8 cellular contexts compared by ENCODE assay signal in the genomic region with DNA sequence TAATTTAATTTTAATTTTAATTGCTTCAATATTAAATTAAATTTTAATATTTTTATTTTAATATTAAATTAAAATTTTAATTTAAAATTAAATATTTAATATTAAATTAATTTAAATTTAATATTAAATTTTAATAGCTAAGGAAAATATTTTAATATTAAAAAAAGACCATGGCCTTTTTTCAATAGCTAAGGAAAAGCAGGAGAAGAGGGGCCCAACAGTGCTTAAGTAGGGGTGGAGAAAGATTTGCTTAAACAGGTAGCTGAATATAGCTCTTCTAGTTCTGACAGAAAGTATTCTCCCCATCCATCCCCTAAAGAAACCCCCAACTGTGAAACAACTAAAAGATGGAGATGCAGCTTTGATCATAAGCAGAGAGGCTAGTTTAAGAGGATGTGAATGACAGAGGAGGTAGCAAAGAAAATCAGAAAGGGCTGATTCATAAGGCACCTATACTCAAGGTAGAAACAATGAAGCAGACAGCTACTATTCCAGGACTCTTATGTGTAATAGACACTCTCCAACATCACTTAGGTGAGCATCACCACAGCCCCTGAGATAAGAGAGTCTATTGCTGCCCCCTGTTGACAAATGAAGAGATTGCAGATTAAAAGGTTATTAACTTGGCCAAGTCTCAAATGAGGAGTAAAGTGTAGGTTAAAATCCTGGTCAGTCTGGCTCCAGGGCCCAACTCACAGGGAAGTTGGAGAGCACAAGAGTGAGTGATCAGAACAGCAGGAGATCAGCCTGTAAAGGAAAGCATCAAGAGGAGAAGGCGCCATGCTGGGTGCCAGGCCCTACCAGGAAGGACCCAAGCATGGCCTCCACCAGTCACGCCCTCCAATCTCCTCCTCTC. TPM values are rescaled to one million over a fixed set of nuclear protein-coding genes. Genes with fewer than 3 reads are reported as not detected.
A peak's percentile ranks its signal among the peaks of the same experiment; 100 is the strongest.
DNase-seq lines count a peak whose midpoint lies in the region; ATAC-seq and TF ChIP-seq lines count a peak whose summit lies in the region.

No MANE protein-coding gene starts in this region.

- ATAC-seq in HG03039 (IDR thresholded peaks at IDR 0.05; ENCODE audit: unreplicated experiment) (peak; percentile 53), GM18498 (IDR thresholded peaks at IDR 0.05; ENCODE audit: unreplicated experiment) (no peak)

- peak; percentile 82 for TF ChIP-seq CTCF in glutamatergic neuron (IDR thresholded peaks at IDR 0.05; ENCODE audit: partially characterized antibody, unreplicated experiment)

- H3K4me1 Mint-ChIP-seq in glutamatergic neuron (ENCODE audit: low read depth, unreplicated experiment): no peaks in the 10 kb centered on the region

- DNase-seq in DMS 273 (lab: John Stamatoyannopoulos, UW; ENCODE audit: unreplicated experiment) (peak; percentile 81), DMS 273 treated with DMSO at 0.1 percent for 48 hours (lab: John Stamatoyannopoulos, UW) (no peak), NCI-H460 (ENCODE audit: extremely low read depth, low read depth) (peak; percentile 80), glutamatergic neuron (no peak), retina (peak; percentile 69)
- peak; percentile 45 to 49 for DNase-seq in activated T-cell treated with anti-CD3 and anti-CD28 coated beads, Interleukin-2, amount 50 U/mL, for 48 hours

- peaks cover 5% of the 10 kb centered on the region for H3K36me3 Mint-ChIP-seq in glutamatergic neuron (ENCODE audit: unreplicated experiment)

- H3K27ac Mint-ChIP-seq in glutamatergic neuron (ENCODE audit: unreplicated experiment): no peak overlapping the region

- no peaks in the 10 kb centered on the region for H3K9me3 Mint-ChIP-seq in glutamatergic neuron (ENCODE audit: unreplicated experiment)

- H3K4me3 Mint-ChIP-seq in glutamatergic neuron (ENCODE audit: unreplicated experiment): no peak overlapping the region

- peaks cover 2% of the 10 kb centered on the region for H3K27me3 Mint-ChIP-seq in glutamatergic neuron (ENCODE audit: unreplicated experiment)

RNA-seq across cellular contexts. Expression of gene RNASEK, which starts 7.8 kb away (rescaled TPM):
- 276 and 291 TPM in 2 replicates for total RNA-seq in NCI-H460 (2014; rRNA removed; shearing (Covaris generic))
- polyA plus RNA-seq in NCI-H460 (2014; cell fraction: nucleus; rRNA removed): 223 and 384 TPM in 2 replicates
- 179 TPM for total RNA-seq in glutamatergic neuron (ENCODE audit: unreplicated experiment)

RNA-seq across cellular contexts. Expression of gene ALOX12, which starts 8.8 kb away (rescaled TPM):
- not detected in 2 replicates for total RNA-seq in NCI-H460 (2014; rRNA removed; shearing (Covaris generic))
- not detected in 2 replicates for polyA plus RNA-seq in NCI-H460 (2014; cell fraction: nucleus; rRNA removed)
- not detected for total RNA-seq in glutamatergic neuron (ENCODE audit: unreplicated experiment)

RNA-seq across cellular contexts. Expression of gene BCL6B, which starts 18.2 kb away (rescaled TPM):
- total RNA-seq in NCI-H460 (2014; rRNA removed; shearing (Covaris generic)): not detected in 2 replicates
- 0.03 TPM in 1 of 2 replicates, not detected in the other for polyA plus RNA-seq in NCI-H460 (2014; cell fraction: nucleus; rRNA removed)
- total RNA-seq in glutamatergic neuron (ENCODE audit: unreplicated experiment): not detected

RNA-seq across cellular contexts. Expression of gene SLC16A13, which starts 31.2 kb away (rescaled TPM):
- total RNA-seq in NCI-H460 (2014; rRNA removed; shearing (Covaris generic)): 0.49 and 1.2 TPM in 2 replicates
- 0.79 and 0.81 TPM in 2 replicates for polyA plus RNA-seq in NCI-H460 (2014; cell fraction: nucleus; rRNA removed)
- total RNA-seq in glutamatergic neuron (ENCODE audit: unreplicated experiment): 2.9 TPM

RNA-seq across cellular contexts. Expression of gene SLC16A11, which starts 39.3 kb away (rescaled TPM):
- total RNA-seq in NCI-H460 (2014; rRNA removed; shearing (Covaris generic)): 0.12 TPM in 1 of 2 replicates, not detected in the other
- polyA plus RNA-seq in NCI-H460 (2014; cell fraction: nucleus; rRNA removed): not detected in 2 replicates
- 0.54 TPM for total RNA-seq in glutamatergic neuron (ENCODE audit: unreplicated experiment)

Comparison
In these comparisons a context has a peak if more than half of its experiments do, and no peak if none do; other contexts are left out.
1. DNase-seq: peak in DMS 273 (single experiment), NCI-H460 (single experiment), activated T-cell treated with anti-CD3 and anti-CD28 coated beads, Interleukin-2, amount 50 U/mL, for 48 hours (2 of 2) and retina (single experiment); none in DMS 273 treated with DMSO at 0.1 percent for 48 hours (single experiment) and glutamatergic neuron (single experiment).